ENCODE assay signal across 18 cellular contexts in the genomic region with DNA sequence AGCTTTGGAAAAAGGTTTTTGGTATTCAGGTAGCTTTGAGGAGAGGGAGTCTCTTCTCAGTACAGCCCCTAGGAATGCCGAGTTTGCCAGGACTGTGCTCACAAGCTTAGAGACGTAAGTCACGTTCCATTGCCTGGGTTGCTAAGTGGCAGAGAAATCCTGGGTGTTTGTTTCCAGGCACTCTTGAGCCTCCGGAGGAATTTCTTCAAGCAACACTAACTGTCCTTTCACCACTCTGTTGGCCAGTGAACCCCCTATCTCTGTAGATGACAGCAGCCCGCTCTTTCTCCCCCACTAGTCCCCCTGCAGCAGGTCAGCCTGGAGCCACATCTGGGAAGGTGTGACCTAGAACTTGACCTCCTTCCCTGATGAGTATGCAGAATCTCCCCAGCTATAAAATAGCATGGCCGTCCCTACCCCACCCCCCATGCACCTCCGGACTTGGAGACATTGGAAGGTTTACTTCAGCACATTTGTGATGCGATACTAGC.
DNase-seq lines count a peak whose midpoint lies in the region; ATAC-seq lines count a peak whose summit lies in the region.
"Had no signal": no experiment of that assay in that cellular context is flagged by ENCODE, and none has a peak within 500 bp of the region (broad histone marks: within the 10 kb centered on the region; RNA-seq: fewer than 3 reads in every experiment).

No MANE protein-coding gene starts in this region.

- H3K9me3 Mint-ChIP-seq in activated CD8-positive, alpha-beta T cell treated with anti-CD3 and anti-CD28 coated beads, Interleukin-2, amount 10 ng/mL, durations not matched to agents 7 days and 5 days (ENCODE audit: insufficient read depth) = no peaks in the 10 kb centered on the region
- H3K9me3 Mint-ChIP-seq in activated CD4-positive, alpha-beta T cell treated with anti-CD3 and anti-CD28 coated beads, Interleukin-2, amount 10 ng/mL, durations not matched to agents 24 days and 14 days = peaks cover 14% of the 10 kb centered on the region
- H3K9me3 Mint-ChIP-seq: dendritic cell treated with granulocyte-macrophage colony-stimulating factor and Interleukin-4, amounts not matched to agents 40 ng/mL and 50 ng/mL, for 4 days; HFFc6 had no signal

- no peak overlapping the region for H3K27ac Mint-ChIP-seq in activated CD8-positive, alpha-beta T cell treated with anti-CD3 and anti-CD28 coated beads, Interleukin-2, amount 10 ng/mL, durations not matched to agents 7 days and 5 days
- no peak overlapping the region for H3K27ac Mint-ChIP-seq in activated CD4-positive, alpha-beta T cell treated with anti-CD3 and anti-CD28 coated beads, Interleukin-2, amount 10 ng/mL, durations not matched to agents 24 days and 14 days
- H3K27ac Mint-ChIP-seq: activated T-helper 17 cell treated with anti-CD3 and anti-CD28 coated beads, Interleukin-2, amount 50 U/mL, for 72 hours; dendritic cell treated with granulocyte-macrophage colony-stimulating factor and Interleukin-4, amounts not matched to agents 40 ng/mL and 50 ng/mL, for 4 days; HFFc6 had no signal

- no peak for ATAC-seq in activated CD8-positive, alpha-beta T cell treated with anti-CD3 and anti-CD28 coated beads, Interleukin-2, amount 10 ng/mL, durations not matched to agents 7 days and 5 days
- ATAC-seq: activated T-helper 17 cell treated with anti-CD3 and anti-CD28 coated beads, Interleukin-2, amount 50 U/mL, for 72 hours; heart left ventricle; Panc1 had no signal

- peaks cover 11% of the 10 kb centered on the region for H3K4me1 Mint-ChIP-seq in activated CD8-positive, alpha-beta T cell treated with anti-CD3 and anti-CD28 coated beads, Interleukin-2, amount 10 ng/mL, durations not matched to agents 7 days and 5 days (ENCODE audit: low read depth)
- H3K4me1 Mint-ChIP-seq in activated CD4-positive, alpha-beta T cell treated with anti-CD3 and anti-CD28 coated beads, Interleukin-2, amount 10 ng/mL, durations not matched to agents 24 days and 14 days = peaks cover 12% of the 10 kb centered on the region

- no peak overlapping the region for H3K4me3 ChIP-seq in mucosa of stomach (ENCODE audit: low read length)
- no peak overlapping the region for H3K4me3 ChIP-seq in stomach smooth muscle (ENCODE audit: low read length in 2 of 2)
- H3K4me3 ChIP-seq: heart left ventricle, skin epidermis had no signal

- H3K27me3 ChIP-seq in mucosa of stomach (ENCODE audit: control insufficient read depth, insufficient read depth, low read length) (no peaks in the 10 kb centered on the region), stomach smooth muscle (ENCODE audit: control insufficient read depth in 1 of 2, insufficient read depth in 2 of 2, low read length in 2 of 2) (no peaks in the 10 kb centered on the region)
- H3K27me3 ChIP-seq: heart left ventricle had no signal

- intact Hi-C loops in activated CD4-positive, alpha-beta T cell treated with anti-CD3 and anti-CD28 coated beads, Interleukin-2, amount 10 ng/mL, durations not matched to agents 24 days and 14 days (cut with micrococcal nuclease) = no loop called here

- H3K4me1 ChIP-seq in mucosa of stomach (ENCODE audit: control insufficient read depth, insufficient read depth, low read length) = peaks cover 44% of the 10 kb centered on the region
- H3K4me1 ChIP-seq in stomach smooth muscle (ENCODE audit: control insufficient read depth, insufficient read depth, low read length) = peaks cover 59% of the 10 kb centered on the region

- H3K27me3 Mint-ChIP-seq in activated CD8-positive, alpha-beta T cell treated with anti-CD3 and anti-CD28 coated beads, Interleukin-2, amount 10 ng/mL, durations not matched to agents 7 days and 5 days (ENCODE audit: low read depth) = peaks cover 16% of the 10 kb centered on the region
- H3K27me3 Mint-ChIP-seq in activated CD4-positive, alpha-beta T cell treated with anti-CD3 and anti-CD28 coated beads, Interleukin-2, amount 10 ng/mL, durations not matched to agents 24 days and 14 days = peaks cover 23% of the 10 kb centered on the region
- H3K27me3 Mint-ChIP-seq: activated T-helper 17 cell treated with anti-CD3 and anti-CD28 coated beads, Interleukin-2, amount 50 U/mL, for 72 hours had no signal

- no peak overlapping the region for H3K4me3 Mint-ChIP-seq in activated CD8-positive, alpha-beta T cell treated with anti-CD3 and anti-CD28 coated beads, Interleukin-2, amount 10 ng/mL, durations not matched to agents 7 days and 5 days
- no peak overlapping the region for H3K4me3 Mint-ChIP-seq in activated CD4-positive, alpha-beta T cell treated with anti-CD3 and anti-CD28 coated beads, Interleukin-2, amount 10 ng/mL, durations not matched to agents 24 days and 14 days
- H3K4me3 Mint-ChIP-seq: dendritic cell treated with granulocyte-macrophage colony-stimulating factor and Interleukin-4, amounts not matched to agents 40 ng/mL and 50 ng/mL, for 4 days; HFFc6 had no signal

- CTCF ChIA-PET in activated CD8-positive, alpha-beta T cell treated with anti-CD3 and anti-CD28 coated beads, Interleukin-2, amount 10 ng/mL, durations not matched to agents 7 days and 5 days (lab: Charles Lee) = interaction anchor here (1.0 kb wide), 1 partner anchor 123 kb away, joined by 3 read pairs; no protein-coding TSS in a partner anchor

- no peaks in the 10 kb centered on the region for H3K36me3 Mint-ChIP-seq in activated CD8-positive, alpha-beta T cell treated with anti-CD3 and anti-CD28 coated beads, Interleukin-2, amount 10 ng/mL, durations not matched to agents 7 days and 5 days (ENCODE audit: low read depth)
- no peaks in the 10 kb centered on the region for H3K36me3 Mint-ChIP-seq in activated CD4-positive, alpha-beta T cell treated with anti-CD3 and anti-CD28 coated beads, Interleukin-2, amount 10 ng/mL, durations not matched to agents 24 days and 14 days (ENCODE audit: low read depth)

- POLR2A ChIA-PET in activated CD8-positive, alpha-beta T cell treated with anti-CD3 and anti-CD28 coated beads, Interleukin-2, amount 10 ng/mL, durations not matched to agents 7 days and 5 days (lab: Charles Lee) = no interaction called here

- H3K9ac ChIP-seq in mucosa of stomach (ENCODE audit: low read length) (peak overlapping the region; percentile 78), stomach smooth muscle (ENCODE audit: low read length in 2 of 2) (no peak overlapping the region)

- H3K36me3 ChIP-seq in mucosa of stomach (ENCODE audit: control insufficient read depth, insufficient read depth, low read length) = no peaks in the 10 kb centered on the region
- H3K36me3 ChIP-seq in stomach smooth muscle (ENCODE audit: control insufficient read depth in 2 of 2, insufficient read depth in 2 of 2, low read length in 2 of 2) = no peaks in the 10 kb centered on the region
- H3K36me3 ChIP-seq: heart left ventricle had no signal

- H3K9me3 ChIP-seq in mucosa of stomach (ENCODE audit: control insufficient read depth, low read length) = no peaks in the 10 kb centered on the region
- no peaks in the 10 kb centered on the region for H3K9me3 ChIP-seq in stomach smooth muscle (ENCODE audit: control insufficient read depth in 2 of 2, low read length in 2 of 2)
- H3K9me3 ChIP-seq: heart left ventricle had no signal

- H3K27ac ChIP-seq in stomach smooth muscle (ENCODE audit: low read length) = peak overlapping the region; percentile 46

- DNase-seq in ELF-1 (ENCODE audit: low read depth, low spot score) (peak; percentile 59), ecto neural progenitor cell (ENCODE audit: low spot score) (peak; percentile 45), NOMO-1 (lab: John Stamatoyannopoulos, UW; ENCODE audit: unreplicated experiment in 2 of 2) (no peak), foreskin melanocyte (no peak)
- DNase-seq in activated CD8-positive, alpha-beta T cell treated with anti-CD3 and anti-CD28 coated beads, Interleukin-2, amount 10 ng/mL, durations not matched to agents 7 days and 5 days = no peak
- DNase-seq in activated CD4-positive, alpha-beta T cell treated with anti-CD3 and anti-CD28 coated beads, Interleukin-2, amount 10 ng/mL, durations not matched to agents 24 days and 14 days = no peak
- DNase-seq: activated CD4-positive, alpha-beta T cell treated with anti-CD3 and anti-CD28 coated beads, Interleukin-2, amount 50 U/mL, for 4 hours; heart left ventricle; HFFc6; kidney glomerular epithelial cell; NCI-H2081; NCI-H69 had no signal

Comparison
In these comparisons a context has a peak if more than half of its experiments do, and no peak if none do; other contexts are left out.
1. DNase-seq: peak in ELF-1 (single experiment) and ecto neural progenitor cell (single experiment); none in NOMO-1 (0 of 2), activated CD8-positive, alpha-beta T cell treated with anti-CD3 and anti-CD28 coated beads, Interleukin-2, amount 10 ng/mL, durations not matched to agents 7 days and 5 days (single experiment), activated CD4-positive, alpha-beta T cell treated with anti-CD3 and anti-CD28 coated beads, Interleukin-2, amount 10 ng/mL, durations not matched to agents 24 days and 14 days (single experiment) and foreskin melanocyte (single experiment).